9 cellular contexts compared by ENCODE assay signal in genomic region chr10:5447611-5448071, GRCh38. TPM values are rescaled to one million over a fixed set of nuclear protein-coding genes. Genes with fewer than 3 reads are reported as not detected.
A peak's percentile ranks its signal among the peaks of the same experiment; 100 is the strongest.
DNase-seq lines count a peak whose midpoint lies in the region; ATAC-seq and TF ChIP-seq lines count a peak whose summit lies in the region.
"Had no signal": no experiment of that assay in that cellular context is flagged by ENCODE, and none has a peak within 500 bp of the region (broad histone marks: within the 10 kb centered on the region; RNA-seq: fewer than 3 reads in every experiment).

No MANE protein-coding gene starts in this region.

- WGBS in liver, result 5% methylated on average over 5 of the region's 5 CpGs

- no peak for TF ChIP-seq CTCF in Calu3 (IDR thresholded peaks at IDR 0.05; ENCODE audit: unreplicated experiment)
- no peak for TF ChIP-seq CTCF in GM20000 (IDR thresholded peaks at IDR 0.05; ENCODE audit: extremely low read depth, missing control alignments)
- no peak for TF ChIP-seq CTCF in astrocyte of the cerebellum (IDR thresholded peaks at IDR 0.05; ENCODE audit: low read depth, low read length, missing control alignments)
- TF ChIP-seq CTCF in liver (IDR thresholded peaks at IDR 0.05; ENCODE audit: low read depth, low read length, missing input control), result no peak

- H3K9ac ChIP-seq in liver (ENCODE audit: low read depth in 1 of 2, low read length in 2 of 2), result peak overlapping the region; percentile 92 to 100

- H3K9me3 Mint-ChIP-seq in Calu3 (ENCODE audit: low read depth, unreplicated experiment), result no peaks in the 10 kb centered on the region

- peaks cover 0 to 22% (median 9%) of the 10 kb centered on the region in 4 donors for H3K4me1 ChIP-seq in liver (ENCODE audit: control insufficient read depth in 4 of 4, insufficient read depth in 4 of 4, low read length in 3 of 4)

- peaks cover 66% of the 10 kb centered on the region for H3K36me3 Mint-ChIP-seq in Calu3 (ENCODE audit: insufficient read depth, unreplicated experiment)

- no peaks in the 10 kb centered on the region for H3K27me3 Mint-ChIP-seq in Calu3 (ENCODE audit: unreplicated experiment)

- H3K4me3 Mint-ChIP-seq in Calu3 (ENCODE audit: low read depth, unreplicated experiment), result peak overlapping the region; percentile 94

- H3K27ac Mint-ChIP-seq in Calu3 (ENCODE audit: unreplicated experiment), result peak overlapping the region; percentile 94

- peaks cover 30% of the 10 kb centered on the region for H3K4me1 Mint-ChIP-seq in Calu3 (ENCODE audit: low read depth, unreplicated experiment)

- peak; percentile 58 for ATAC-seq in HG03571 (IDR thresholded peaks at IDR 0.05; ENCODE audit: unreplicated experiment)

- no peaks in the 10 kb centered on the region for H3K27me3 ChIP-seq in liver (ENCODE audit: control insufficient read depth in 4 of 4, insufficient read depth in 4 of 4, low read length in 3 of 4)

- peaks cover 1 to 6% (median 4%) of the 10 kb centered on the region in 4 donors for H3K36me3 ChIP-seq in liver (ENCODE audit: control insufficient read depth in 4 of 4, insufficient read depth in 3 of 4, low read depth in 1 of 4, low read length in 3 of 4)

- no TSS peak for BruUV-seq in Calu3 (replicated peaks; lab: Mats Ljungman, UMichigan)

- no peaks in the 10 kb centered on the region for H3K9me3 ChIP-seq in liver (ENCODE audit: control insufficient read depth in 4 of 4, low read length in 3 of 4)

- CTCF ChIA-PET in Calu3 (lab: Charles Lee), result interaction anchor here (1.7 to 1.9 kb wide), 3 partner anchors 101 to 178 kb away, joined by 5 to 9 read pairs (median 6); no protein-coding TSS in a partner anchor

- H3K4me3 ChIP-seq in astrocyte of the cerebellum (ENCODE audit: low read depth, low read length) (peak overlapping the region; percentile 59), liver (ENCODE audit: low read depth in 1 of 3, low read length in 3 of 3) (peak overlapping the region; percentile 62 to 83 (median 77))

- peak overlapping the region; percentile 80 to 81 for H3K27ac ChIP-seq in liver (ENCODE audit: low read depth in 1 of 2, low read length in 2 of 2)

- in situ Hi-C loops in astrocyte of the cerebellum (cut with HindIII; ENCODE audit: low sequenced_read_pairs), result loop anchor here (5.0 kb wide), 1 partner anchor 170 kb away; no protein-coding TSS in a partner anchor

- intact Hi-C loops in Calu3 (cut with micrococcal nuclease; ENCODE audit: unreplicated experiment), result no loop called here

- TF ChIP-seq RAD21 in liver (IDR thresholded peaks at IDR 0.05), result no peak

- DNase-seq in Calu3 (no peak), GM20000 (ENCODE audit: low spot score) (peak; percentile 43), astrocyte of the cerebellum (ENCODE audit: low read depth) (no peak), SW 1271 (lab: John Stamatoyannopoulos, UW) (no peak), foreskin melanocyte (no peak), NCI-H345 treated with DMSO at 0.1 percent for 48 hours (lab: John Stamatoyannopoulos, UW; ENCODE audit: unreplicated experiment) (no peak)

TF ChIP-seq in liver, 16 proteins besides CTCF, POLR2A, EP300 and RAD21:
- no peak for TF ChIP-seq ZBTB33 (IDR thresholded peaks at IDR 0.05)
- TF ChIP-seq ATF3 (IDR thresholded peaks at IDR 0.05), result no peak
- TF ChIP-seq SP1 (IDR thresholded peaks at IDR 0.05), result no peak
- TF ChIP-seq HNF4A (conservative IDR thresholded peaks at IDR 0.05), result no peak
- TF ChIP-seq RXRA (IDR thresholded peaks at IDR 0.05), result no peak
- TF ChIP-seq GABPA (IDR thresholded peaks at IDR 0.05 in 1 of 2, conservative IDR thresholded peaks at IDR 0.05 in 1 of 2), result no peak
- no peak for TF ChIP-seq YY1 (IDR thresholded peaks at IDR 0.05)
- no peak for TF ChIP-seq JUND (IDR thresholded peaks at IDR 0.05)
- TF ChIP-seq EGR1 (IDR thresholded peaks at IDR 0.05; ENCODE audit: low read depth in 2 of 2), result no peak
- TF ChIP-seq FOXA2 (IDR thresholded peaks at IDR 0.05), result no peak
- TF ChIP-seq HNF4G (IDR thresholded peaks at IDR 0.05), result no peak
- no peak for TF ChIP-seq MAX (IDR thresholded peaks at IDR 0.05)
- TF ChIP-seq REST (IDR thresholded peaks at IDR 0.05), result no peak
- TF ChIP-seq FOXA1 (IDR thresholded peaks at IDR 0.05), result no peak

RNA-seq across cellular contexts. Expression of gene NET1, which starts 35.3 kb away (rescaled TPM):
- total RNA-seq in Calu3 (2022), result 147 and 154 TPM in 2 replicates
- 10 to 100 TPM; 34.9 to 38.6 TPM for total RNA-seq in liver
- polyA plus RNA-seq in liver, result 10 to 100 TPM; 16.2 TPM

RNA-seq across cellular contexts. Expression of gene TUBAL3, which starts 43.0 kb away (rescaled TPM):
- not detected in 2 replicates for total RNA-seq in Calu3 (2022)
- total RNA-seq in liver, result under 1 TPM in 1 of 2 donors, not detected in 1; 0.75 TPM
- polyA plus RNA-seq in liver, result not detected

RNA-seq across cellular contexts. Expression of gene CALML5, which starts 51.7 kb away (rescaled TPM):
- not detected in 2 replicates for total RNA-seq in Calu3 (2022)
- not detected for total RNA-seq in liver
- polyA plus RNA-seq in liver, result not detected
- total RNA-seq: subcutaneous adipose tissue had no signal
